In genomic region chr14:64673748-64674147, GRCh38 we compare ENCODE assay signal across 1 cellular context.
TF ChIP-seq lines count a peak whose summit lies in the region.

No MANE protein-coding gene starts in this region.

TF ChIP-seq in GM12878, 131 proteins besides CTCF, POLR2A, EP300 and RAD21 (continued from another document):
- TF ChIP-seq CBX3 (IDR thresholded peaks at IDR 0.05; ENCODE audit: borderline replicate concordance, low read depth) = no peak
- no peak for TF ChIP-seq KDM1A (IDR thresholded peaks at IDR 0.05; ENCODE audit: borderline replicate concordance)
- TF ChIP-seq SPI1 (IDR thresholded peaks at IDR 0.05; ENCODE audit: borderline replicate concordance, insufficient read depth, low read depth, low read length) = no peak
- TF ChIP-seq WRNIP1 (IDR thresholded peaks at IDR 0.05; ENCODE audit: borderline replicate concordance, low read depth, low read length) = no peak
- TF ChIP-seq TCF7 (IDR thresholded peaks at IDR 0.05; ENCODE audit: borderline replicate concordance) = no peak
- TF ChIP-seq YBX1 (IDR thresholded peaks at IDR 0.05) = no peak
- TF ChIP-seq PML (IDR thresholded peaks at IDR 0.05; ENCODE audit: low read length) = no peak
- peak; percentile 26 for TF ChIP-seq MEF2B (IDR thresholded peaks at IDR 0.05; ENCODE audit: partially characterized antibody, poor library complexity, severe bottlenecking)
- TF ChIP-seq ZNF384 (IDR thresholded peaks at IDR 0.05; ENCODE audit: borderline replicate concordance, low read depth, low read length) = no peak
- no peak for TF ChIP-seq NRF1 (conservative IDR thresholded peaks at IDR 0.05; ENCODE audit: low read depth, low read length)
- no peak for TF ChIP-seq CBFB (IDR thresholded peaks at IDR 0.05; ENCODE audit: low read depth)
- TF ChIP-seq BHLHE40 (IDR thresholded peaks at IDR 0.05; ENCODE audit: borderline replicate concordance in 1 of 2, low read depth in 2 of 2, low read length in 1 of 2) = peak; percentile 83 to 88
- no peak for TF ChIP-seq ASH2L (IDR thresholded peaks at IDR 0.05; ENCODE audit: borderline replicate concordance, low read depth)
- no peak for TF ChIP-seq REST (IDR thresholded peaks at IDR 0.05; ENCODE audit: low read depth, low read length)
- no peak for TF ChIP-seq ZNF622 (IDR thresholded peaks at IDR 0.05)
- TF ChIP-seq ZNF592 (IDR thresholded peaks at IDR 0.05) = no peak
- TF ChIP-seq PBX3 (IDR thresholded peaks at IDR 0.05; ENCODE audit: insufficient replicate concordance, low read depth, low read length) = peak; percentile 86
- TF ChIP-seq ZNF274 (IDR thresholded peaks at IDR 0.05; ENCODE audit: insufficient read depth, insufficient read length) = no peak
